ENCODE assay signal across 31 cellular contexts in genomic region chr20:44509762-44510161, GRCh38.
"Had no signal": no experiment of that assay in that cellular context is flagged by ENCODE, and none has a peak within 500 bp of the region (broad histone marks: within the 10 kb centered on the region; RNA-seq: fewer than 3 reads in every experiment).

No MANE protein-coding gene starts in this region.

- H3K9me3 ChIP-seq: esophagus squamous epithelium, heart right ventricle, left lung, mucosa of descending colon, testis, tibial artery had no signal

- H3K4me1 ChIP-seq: parathyroid adenoma, testis had no signal

- H3K36me3 Mint-ChIP-seq: naive B cell had no signal

- H3K9ac ChIP-seq: parathyroid adenoma had no signal

- FAIRE-seq: endothelial cell of umbilical vein, islet of Langerhans had no signal

- H3K9me3 Mint-ChIP-seq: mesothelial cell of epicardium; naive B cell; natural killer cell treated with Interleukin-12 subunit alpha and Interleukin-12 subunit beta and Interleukin-15 and Interleukin-18, amount 100 ng/mL, for 72 hours; neural crest cell; type B pancreatic cell had no signal

- H3K4me2 ChIP-seq: smooth muscle cell had no signal

- H3K4me3 ChIP-seq: esophagus squamous epithelium, heart right ventricle, left lung, mucosa of descending colon, smooth muscle cell, testis, tibial artery had no signal

- H2AFZ ChIP-seq: parathyroid adenoma had no signal

- H3K4me1 Mint-ChIP-seq: mesothelial cell of epicardium, neural crest cell had no signal

- H3K27me3 ChIP-seq: esophagus squamous epithelium, heart right ventricle, left lung, testis, tibial artery had no signal

- H3K27me3 Mint-ChIP-seq: naive B cell; natural killer cell treated with Interleukin-12 subunit alpha and Interleukin-12 subunit beta and Interleukin-15 and Interleukin-18, amount 100 ng/mL, for 72 hours; progenitor cell of endocrine pancreas; type B pancreatic cell had no signal

- ATAC-seq: heart right ventricle; left cardiac atrium; left lung; mucosa of descending colon; natural killer cell treated with Interleukin-12 subunit alpha and Interleukin-12 subunit beta and Interleukin-15 and Interleukin-18, amount 100 ng/mL, for 72 hours; sciatic nerve had no signal

- H3K27ac Mint-ChIP-seq: mesothelial cell of epicardium; natural killer cell treated with Interleukin-12 subunit alpha and Interleukin-12 subunit beta and Interleukin-15 and Interleukin-18, amount 100 ng/mL, for 72 hours; progenitor cell of endocrine pancreas; type B pancreatic cell had no signal

- DNase-seq: dermis blood vessel endothelial cell; effector memory CD4-positive, alpha-beta T cell; erythroblast; esophagus squamous epithelium; foreskin melanocyte; glutamatergic neuron; heart right ventricle; hippocampal formation; left cardiac atrium; left lung; mesenchymal stem cell; mucosa of descending colon; naive B cell; stimulated activated CD4-positive, alpha-beta T cell treated with anti-CD3 and anti-CD28 coated beads, Interleukin-12 subunit alpha, Interleukin-12 subunit beta, amount 100 ng/mL, for 4 hours; stimulated activated CD4-positive, alpha-beta T cell treated with anti-CD3 and anti-CD28 coated beads, Interleukin-1b, Interleukin-23, amount 100 ng/mL, for 48 hours; stimulated activated CD4-positive, alpha-beta T cell treated with anti-CD3 and anti-CD28 coated beads, Interleukin-4, amount 100 ng/mL, for 1 hour; stimulated activated CD8-positive, alpha-beta memory T cell treated with anti-CD3 and anti-CD28 coated beads, Interleukin-4, amount 100 ng/mL, for 48 hours; stimulated activated naive CD4-positive, alpha-beta T cell; substantia nigra; testis; tibial artery had no signal

- H3K27ac ChIP-seq: esophagus squamous epithelium, heart right ventricle, left lung, parathyroid adenoma, testis, tibial artery had no signal

- H3K4me3 Mint-ChIP-seq: mesothelial cell of epicardium; naive B cell; natural killer cell treated with Interleukin-12 subunit alpha and Interleukin-12 subunit beta and Interleukin-15 and Interleukin-18, amount 100 ng/mL, for 72 hours; neural crest cell; type B pancreatic cell had no signal
